31 cellular contexts compared by ENCODE assay signal in the genomic region with DNA sequence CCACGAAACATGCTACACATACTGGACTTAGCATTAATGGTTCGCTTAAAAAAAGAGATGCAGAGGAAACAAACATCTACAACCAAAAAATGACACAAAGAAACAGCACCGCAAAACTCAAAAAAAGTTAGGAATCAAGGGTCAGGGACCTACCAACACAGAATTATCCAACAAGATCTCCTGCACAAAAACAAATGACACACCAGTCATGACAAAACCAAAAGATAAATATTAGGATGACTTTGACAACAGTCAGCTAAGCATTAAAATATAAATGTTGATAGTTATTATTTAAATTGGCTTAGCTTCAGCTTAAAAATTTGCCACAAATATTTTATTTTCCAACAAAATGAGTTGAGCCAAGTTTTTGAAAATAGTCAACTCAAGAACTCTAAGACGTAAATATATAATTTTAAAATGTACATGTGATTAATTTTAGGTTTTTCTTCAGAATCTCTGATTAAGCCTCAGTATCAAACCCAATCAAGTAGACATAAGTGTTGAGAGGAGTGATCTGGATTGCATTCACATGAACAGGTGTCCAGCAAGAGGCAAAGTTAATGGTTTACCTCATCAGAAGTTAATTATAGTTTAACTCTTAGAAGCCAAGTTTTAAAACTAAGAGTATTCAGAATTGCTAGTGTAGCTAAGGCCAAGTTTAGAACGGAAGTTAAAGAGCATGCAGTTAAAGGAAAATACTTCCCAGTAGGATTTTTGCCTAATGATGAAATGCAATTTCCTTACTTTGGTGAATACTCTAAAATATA.
DNase-seq lines count a peak whose midpoint lies in the region; ATAC-seq, FAIRE-seq and TF ChIP-seq lines count a peak whose summit lies in the region.
"Had no signal": no experiment of that assay in that cellular context is flagged by ENCODE, and none has a peak within 500 bp of the region (broad histone marks: within the 10 kb centered on the region; RNA-seq: fewer than 3 reads in every experiment).

No MANE protein-coding gene starts in this region.

- DNase-seq in HT-29 (ENCODE audit: low spot score) (peak; percentile 5), myocyte (ENCODE audit: low read depth) (peak; percentile 44), glutamatergic neuron (no peak), NCI-H2227 treated with DMSO at 0.1 percent for 48 hours (lab: John Stamatoyannopoulos, UW) (no peak), germinal center (ENCODE audit: low spot score) (no peak)
- DNase-seq: activated CD8-positive, alpha-beta memory T cell treated with anti-CD3 and anti-CD28 coated beads, Interleukin-2, amount 50 U/mL, for 48 hours; activated CD8-positive, alpha-beta T cell treated with anti-CD3 and anti-CD28 coated beads for 36 hours; activated naive CD4-positive, alpha-beta T cell treated with Interleukin-2 at 50 U/mL for 16 hours; adrenal gland; cerebellar nuclear complex; DND-41; immature natural killer cell; lower lobe of right lung; midbrain; NCI-H1436; NCI-H2081 treated with DMSO at 0.1 percent for 48 hours; NCI-H446 treated with DMSO at 0.1 percent for 48 hours; occipital lobe; stimulated activated CD4-positive, alpha-beta T cell treated with anti-CD3 and anti-CD28 coated beads, Interleukin-2, amount 100 ng/mL, for 24 hours; stimulated activated naive CD8-positive, alpha-beta T cell treated with anti-CD3 and anti-CD28 coated beads, Interleukin-15, Interleukin-2, amounts not matched to agents 100 U/mL and 50 U/mL, for 24 hours; uterus had no signal

- no peak overlapping the region for H3K27ac Mint-ChIP-seq in glutamatergic neuron (ENCODE audit: unreplicated experiment)
- H3K27ac Mint-ChIP-seq: activated CD8-positive, alpha-beta T cell treated with anti-CD3 and anti-CD28 coated beads for 36 hours; activated T-helper 1 cell treated with anti-CD3 and anti-CD28 coated beads, Interleukin-12 subunit alpha, Interleukin-12 subunit beta, Interleukin-2, Interleukin-4 antibody, amounts not matched to agents 30 ng/mL and 10 ng/mL and 1 ng/mL, durations not matched to agents 14 hours and 24 hours and 36 hours; brain; CD14-positive monocyte; natural killer cell treated with Interleukin-12 subunit alpha and Interleukin-12 subunit beta and Interleukin-15 and Interleukin-18, amount 100 ng/mL, for 72 hours; T-helper 2 cell treated with Interferon-gamma antibody and Interleukin-4, amounts not matched to agents 5 μg/mL and 100 μg/mL, for 36 hours had no signal

- H3K9me3 Mint-ChIP-seq in glutamatergic neuron (ENCODE audit: unreplicated experiment): no peaks in the 10 kb centered on the region
- H3K9me3 Mint-ChIP-seq: activated CD8-positive, alpha-beta T cell treated with anti-CD3 and anti-CD28 coated beads for 36 hours; activated T-helper 1 cell treated with anti-CD3 and anti-CD28 coated beads, Interleukin-12 subunit alpha, Interleukin-12 subunit beta, Interleukin-2, Interleukin-4 antibody, amounts not matched to agents 30 ng/mL and 10 ng/mL and 1 ng/mL, durations not matched to agents 14 hours and 24 hours and 36 hours; brain; CD14-positive monocyte; immature natural killer cell; natural killer cell treated with Interleukin-12 subunit alpha and Interleukin-12 subunit beta and Interleukin-15 and Interleukin-18, amount 100 ng/mL, for 72 hours; T-helper 2 cell treated with Interferon-gamma antibody and Interleukin-4, amounts not matched to agents 5 μg/mL and 100 μg/mL, for 36 hours had no signal

- no peak for ATAC-seq in GM18517 (IDR thresholded peaks at IDR 0.05; ENCODE audit: unreplicated experiment)
- ATAC-seq: activated CD8-positive, alpha-beta T cell treated with anti-CD3 and anti-CD28 coated beads for 36 hours; gastroesophageal sphincter; lower lobe of right lung; natural killer cell treated with Interleukin-12 subunit alpha and Interleukin-12 subunit beta and Interleukin-15 and Interleukin-18, amount 100 ng/mL, for 72 hours; stimulated activated naive CD8-positive, alpha-beta T cell treated with anti-CD3 and anti-CD28 coated beads, Interleukin-15, Interleukin-2, amounts not matched to agents 100 U/mL and 50 U/mL, for 24 hours had no signal

- peak overlapping the region; percentile 24; the same call in 1 of the 2 replicates for H3K27ac ChIP-seq in 22Rv1
- H3K27ac ChIP-seq: adrenal gland, gastroesophageal sphincter, lower lobe of right lung, uterus had no signal

- H3K4me1 Mint-ChIP-seq in glutamatergic neuron (ENCODE audit: low read depth, unreplicated experiment): no peaks in the 10 kb centered on the region
- H3K4me1 Mint-ChIP-seq: brain, immature natural killer cell had no signal

- no peak for TF ChIP-seq CTCF in 22Rv1 (IDR thresholded peaks at IDR 0.05)
- TF ChIP-seq CTCF in glutamatergic neuron (IDR thresholded peaks at IDR 0.05; ENCODE audit: partially characterized antibody, unreplicated experiment): no peak

- H3K4me3 Mint-ChIP-seq in glutamatergic neuron (ENCODE audit: unreplicated experiment): no peak overlapping the region
- H3K4me3 Mint-ChIP-seq: activated CD8-positive, alpha-beta T cell treated with anti-CD3 and anti-CD28 coated beads for 36 hours; activated T-helper 1 cell treated with anti-CD3 and anti-CD28 coated beads, Interleukin-12 subunit alpha, Interleukin-12 subunit beta, Interleukin-2, Interleukin-4 antibody, amounts not matched to agents 30 ng/mL and 10 ng/mL and 1 ng/mL, durations not matched to agents 14 hours and 24 hours and 36 hours; brain; CD14-positive monocyte; immature natural killer cell; natural killer cell treated with Interleukin-12 subunit alpha and Interleukin-12 subunit beta and Interleukin-15 and Interleukin-18, amount 100 ng/mL, for 72 hours; T-helper 2 cell treated with Interferon-gamma antibody and Interleukin-4, amounts not matched to agents 5 μg/mL and 100 μg/mL, for 36 hours had no signal

- no peaks in the 10 kb centered on the region for H3K27me3 Mint-ChIP-seq in glutamatergic neuron (ENCODE audit: unreplicated experiment)
- H3K27me3 Mint-ChIP-seq: activated CD8-positive, alpha-beta T cell treated with anti-CD3 and anti-CD28 coated beads for 36 hours; brain; natural killer cell treated with Interleukin-12 subunit alpha and Interleukin-12 subunit beta and Interleukin-15 and Interleukin-18, amount 100 ng/mL, for 72 hours had no signal

- peak; percentile 80 for FAIRE-seq in islet of Langerhans (lab: Jason Lieb, UNC)
- FAIRE-seq: H54 had no signal

- H3K36me3 Mint-ChIP-seq in glutamatergic neuron (ENCODE audit: unreplicated experiment): no peaks in the 10 kb centered on the region
- H3K36me3 Mint-ChIP-seq: natural killer cell treated with Interleukin-12 subunit alpha and Interleukin-12 subunit beta and Interleukin-15 and Interleukin-18, amount 100 ng/mL, for 72 hours had no signal

Comparison
In these comparisons a context has a peak if more than half of its experiments do, and no peak if none do; other contexts are left out.
1. DNase-seq: peak in HT-29 (single experiment) and myocyte (single experiment); none in glutamatergic neuron (single experiment), NCI-H2227 treated with DMSO at 0.1 percent for 48 hours (single experiment) and germinal center (single experiment).